1 cellular context compared by ENCODE assay signal in genomic region chr14:59297070-59297766, GRCh38.
TF ChIP-seq lines count a peak whose summit lies in the region.

No MANE protein-coding gene starts in this region.

TF ChIP-seq in GM12878, 131 proteins besides CTCF, POLR2A, EP300 and RAD21 (continued from another document):
- TF ChIP-seq ZBTB11 (CRISPR knock-in tag; IDR thresholded peaks at IDR 0.05) (no peak), RUNX3 (IDR thresholded peaks at IDR 0.05; ENCODE audit: low read length) (no peak), JUND (IDR thresholded peaks at IDR 0.05; ENCODE audit: low read depth, low read length) (no peak), BCLAF1 (IDR thresholded peaks at IDR 0.05) (no peak), MYB (IDR thresholded peaks at IDR 0.05; ENCODE audit: borderline replicate concordance, low read depth, low read length) (no peak), IKZF1 (conservative IDR thresholded peaks at IDR 0.05) (no peak), ATF2 (IDR thresholded peaks at IDR 0.05; ENCODE audit: low read length) (no peak), MEF2B (IDR thresholded peaks at IDR 0.05; ENCODE audit: partially characterized antibody, poor library complexity, severe bottlenecking) (no peak), PAX8 (IDR thresholded peaks at IDR 0.05) (no peak), CBFB (IDR thresholded peaks at IDR 0.05; ENCODE audit: low read depth) (no peak)
- TF ChIP-seq, protein P1, sequence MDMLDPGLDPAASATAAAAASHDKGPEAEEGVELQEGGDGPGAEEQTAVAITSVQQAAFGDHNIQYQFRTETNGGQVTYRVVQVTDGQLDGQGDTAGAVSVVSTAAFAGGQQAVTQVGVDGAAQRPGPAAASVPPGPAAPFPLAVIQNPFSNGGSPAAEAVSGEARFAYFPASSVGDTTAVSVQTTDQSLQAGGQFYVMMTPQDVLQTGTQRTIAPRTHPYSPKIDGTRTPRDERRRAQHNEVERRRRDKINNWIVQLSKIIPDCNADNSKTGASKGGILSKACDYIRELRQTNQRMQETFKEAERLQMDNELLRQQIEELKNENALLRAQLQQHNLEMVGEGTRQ (IDR thresholded peaks at IDR 0.05; ENCODE audit: borderline replicate concordance, low read depth, low read length), result no peak
- TF ChIP-seq, protein P2, sequence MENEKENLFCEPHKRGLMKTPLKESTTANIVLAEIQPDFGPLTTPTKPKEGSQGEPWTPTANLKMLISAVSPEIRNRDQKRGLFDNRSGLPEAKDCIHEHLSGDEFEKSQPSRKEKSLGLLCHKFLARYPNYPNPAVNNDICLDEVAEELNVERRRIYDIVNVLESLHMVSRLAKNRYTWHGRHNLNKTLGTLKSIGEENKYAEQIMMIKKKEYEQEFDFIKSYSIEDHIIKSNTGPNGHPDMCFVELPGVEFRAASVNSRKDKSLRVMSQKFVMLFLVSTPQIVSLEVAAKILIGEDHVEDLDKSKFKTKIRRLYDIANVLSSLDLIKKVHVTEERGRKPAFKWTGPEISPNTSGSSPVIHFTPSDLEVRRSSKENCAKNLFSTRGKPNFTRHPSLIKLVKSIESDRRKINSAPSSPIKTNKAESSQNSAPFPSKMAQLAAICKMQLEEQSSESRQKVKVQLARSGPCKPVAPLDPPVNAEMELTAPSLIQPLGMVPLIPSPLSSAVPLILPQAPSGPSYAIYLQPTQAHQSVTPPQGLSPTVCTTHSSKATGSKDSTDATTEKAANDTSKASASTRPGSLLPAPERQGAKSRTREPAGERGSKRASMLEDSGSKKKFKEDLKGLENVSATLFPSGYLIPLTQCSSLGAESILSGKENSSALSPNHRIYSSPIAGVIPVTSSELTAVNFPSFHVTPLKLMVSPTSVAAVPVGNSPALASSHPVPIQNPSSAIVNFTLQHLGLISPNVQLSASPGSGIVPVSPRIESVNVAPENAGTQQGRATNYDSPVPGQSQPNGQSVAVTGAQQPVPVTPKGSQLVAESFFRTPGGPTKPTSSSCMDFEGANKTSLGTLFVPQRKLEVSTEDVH (IDR thresholded peaks at IDR 0.05; ENCODE audit: low read depth, partially characterized antibody), result no peak
